ENCODE assay signal across 1 cellular context in genomic region chr5:431001-431710, GRCh38.
TF ChIP-seq lines count a peak whose summit lies in the region.

No MANE protein-coding gene starts in this region.

TF ChIP-seq in HepG2, 621 proteins besides CTCF, POLR2A, EP300 and RAD21 (continued from another document and continues in another):
- TF ChIP-seq MLX (CRISPR knock-in tag; IDR thresholded peaks at IDR 0.05) (no peak), HNRNPK (IDR thresholded peaks at IDR 0.05; ENCODE audit: low read depth, low read length, poor library complexity, severe bottlenecking) (no peak), NPAS2 (CRISPR knock-in tag; IDR thresholded peaks at IDR 0.05; ENCODE audit: borderline replicate concordance) (no peak), NKX3-1 (CRISPR knock-in tag; IDR thresholded peaks at IDR 0.05) (no peak), ZFP36L2 (CRISPR knock-in tag; IDR thresholded peaks at IDR 0.05) (no peak), KMT2B (CRISPR knock-in tag; IDR thresholded peaks at IDR 0.05) (no peak), RBM39 (IDR thresholded peaks at IDR 0.05; ENCODE audit: low read depth, low read length, poor library complexity, severe bottlenecking) (no peak), ZNF3 (CRISPR knock-in tag; IDR thresholded peaks at IDR 0.05) (no peak), ZNF687 (CRISPR knock-in tag; IDR thresholded peaks at IDR 0.05) (peak; percentile 56; the same call in 1 of the 2 replicates), PRDM15 (CRISPR knock-in tag; IDR thresholded peaks at IDR 0.05) (no peak), TAF1 (CRISPR knock-in tag; IDR thresholded peaks at IDR 0.05) (no peak), ZNF552 (CRISPR knock-in tag; IDR thresholded peaks at IDR 0.05; ENCODE audit: borderline replicate concordance) (no peak), XRCC5 (optimal IDR thresholded peaks at IDR 0.05; ENCODE audit: low read length) (peak; percentile 92), MBNL3 (CRISPR knock-in tag; conservative IDR thresholded peaks at IDR 0.05) (no peak), ZNF549 (CRISPR knock-in tag; IDR thresholded peaks at IDR 0.05) (no peak), RORA (CRISPR knock-in tag; IDR thresholded peaks at IDR 0.05) (no peak), SMYD3 (CRISPR knock-in tag; IDR thresholded peaks at IDR 0.05) (no peak), REPIN1 (CRISPR knock-in tag; IDR thresholded peaks at IDR 0.05; ENCODE audit: borderline replicate concordance, low read depth) (no peak), ZNF670 (CRISPR knock-in tag; IDR thresholded peaks at IDR 0.05; ENCODE audit: borderline replicate concordance) (no peak), ZNF331 (CRISPR knock-in tag; IDR thresholded peaks at IDR 0.05) (peak; percentile 24; the same call in 1 of the 2 replicates), PBX3 (CRISPR knock-in tag; IDR thresholded peaks at IDR 0.05; ENCODE audit: borderline replicate concordance) (no peak), ZNF569 (CRISPR knock-in tag; IDR thresholded peaks at IDR 0.05; ENCODE audit: borderline replicate concordance) (no peak), HOXA9 (CRISPR knock-in tag; IDR thresholded peaks at IDR 0.05; ENCODE audit: borderline replicate concordance) (no peak), ZNF7 (CRISPR knock-in tag; IDR thresholded peaks at IDR 0.05) (no peak), FOXO4 (CRISPR knock-in tag; conservative IDR thresholded peaks at IDR 0.05) (0 out of 2 replicates have a peak, but pooled peaks have one; percentile 63), SP140L (CRISPR knock-in tag; IDR thresholded peaks at IDR 0.05; ENCODE audit: borderline replicate concordance) (no peak), DMAP1 (CRISPR knock-in tag; IDR thresholded peaks at IDR 0.05) (no peak), KAT8 (CRISPR knock-in tag; IDR thresholded peaks at IDR 0.05) (no peak), KDM5A (IDR thresholded peaks at IDR 0.05; ENCODE audit: borderline replicate concordance, low read length) (no peak), KMT2A (CRISPR knock-in tag; IDR thresholded peaks at IDR 0.05) (no peak), UBTF (CRISPR knock-in tag; IDR thresholded peaks at IDR 0.05) (peak; percentile 47; the same call in 1 of the 2 replicates), ZNF766 (CRISPR knock-in tag; IDR thresholded peaks at IDR 0.05; ENCODE audit: borderline replicate concordance) (no peak), ZNF441 (CRISPR knock-in tag; IDR thresholded peaks at IDR 0.05; ENCODE audit: borderline replicate concordance) (no peak), U2AF1 (optimal IDR thresholded peaks at IDR 0.05; ENCODE audit: low read depth, low read length) (no peak), ZNF773 (CRISPR knock-in tag; IDR thresholded peaks at IDR 0.05; ENCODE audit: borderline replicate concordance) (no peak), THRA (CRISPR knock-in tag; IDR thresholded peaks at IDR 0.05; ENCODE audit: borderline replicate concordance) (no peak), CREB3 (CRISPR knock-in tag; IDR thresholded peaks at IDR 0.05) (no peak), ZBTB1 (CRISPR knock-in tag; IDR thresholded peaks at IDR 0.05; ENCODE audit: borderline replicate concordance) (no peak), GZF1 (CRISPR knock-in tag; IDR thresholded peaks at IDR 0.05) (no peak), ZNF790 (CRISPR knock-in tag; IDR thresholded peaks at IDR 0.05; ENCODE audit: borderline replicate concordance) (no peak), ZNF414 (CRISPR knock-in tag; IDR thresholded peaks at IDR 0.05) (no peak), NFYB (CRISPR knock-in tag; IDR thresholded peaks at IDR 0.05) (no peak), ZNF138 (CRISPR knock-in tag; IDR thresholded peaks at IDR 0.05; ENCODE audit: low read depth) (no peak), FIP1L1 (IDR thresholded peaks at IDR 0.05; ENCODE audit: borderline replicate concordance, insufficient read depth, low read depth, low read length) (no peak), RBM22 (optimal IDR thresholded peaks at IDR 0.05; ENCODE audit: low read length) (no peak)
